In genomic region chr3:57624801-57625200, GRCh38 we compare ENCODE assay signal across 25 cellular contexts.
"Had no signal": no experiment of that assay in that cellular context is flagged by ENCODE, and none has a peak within 500 bp of the region (broad histone marks: within the 10 kb centered on the region; RNA-seq: fewer than 3 reads in every experiment).

No MANE protein-coding gene starts in this region.

- H3K27ac ChIP-seq: colonic mucosa, epithelial cell of prostate, esophagus squamous epithelium, gastrocnemius medialis, heart right ventricle, left lung, lower lobe of right lung had no signal

- H3K27me3 Mint-ChIP-seq: dendritic cell treated with granulocyte-macrophage colony-stimulating factor and Interleukin-4, amounts not matched to agents 40 ng/mL and 50 ng/mL, for 4 days; effector memory CD8-positive, alpha-beta T cell; naive B cell had no signal

- H3K9me3 Mint-ChIP-seq: dendritic cell treated with granulocyte-macrophage colony-stimulating factor and Interleukin-4, amounts not matched to agents 40 ng/mL and 50 ng/mL, for 4 days; effector memory CD8-positive, alpha-beta T cell; endodermal cell; mesothelial cell of epicardium; naive B cell had no signal

- H3K27ac Mint-ChIP-seq: dendritic cell treated with granulocyte-macrophage colony-stimulating factor and Interleukin-4, amounts not matched to agents 40 ng/mL and 50 ng/mL, for 4 days; endodermal cell; mesothelial cell of epicardium had no signal

- H3K36me3 ChIP-seq: colonic mucosa had no signal

- DNase-seq: colonic mucosa; cortex of kidney; effector CD8-positive, alpha-beta T cell; effector memory CD8-positive, alpha-beta T cell; endodermal cell; erythroblast; esophagus squamous epithelium; foreskin fibroblast; foreskin melanocyte; gastrocnemius medialis; glutamatergic neuron; head of caudate nucleus; heart right ventricle; hippocampal formation; left cardiac atrium; left lung; left ventricle myocardium superior; lower lobe of right lung; mesenchymal stem cell; mucosa of descending colon; naive B cell had no signal

- H3K4me3 ChIP-seq: colonic mucosa, esophagus squamous epithelium, gastrocnemius medialis, heart right ventricle, left lung, lower lobe of right lung, mucosa of descending colon had no signal

- H3K4me3 Mint-ChIP-seq: dendritic cell treated with granulocyte-macrophage colony-stimulating factor and Interleukin-4, amounts not matched to agents 40 ng/mL and 50 ng/mL, for 4 days; effector memory CD8-positive, alpha-beta T cell; endodermal cell; mesothelial cell of epicardium; naive B cell had no signal

- H3K4me1 Mint-ChIP-seq: endodermal cell, mesothelial cell of epicardium, naive B cell had no signal

- ATAC-seq: effector memory CD8-positive, alpha-beta T cell; esophagus mucosa; gastrocnemius medialis; heart right ventricle; left cardiac atrium; left lung; left ventricle myocardium superior; lower lobe of right lung; mucosa of descending colon had no signal

- H3K4me1 ChIP-seq: colonic mucosa, heart right ventricle, left lung, lower lobe of right lung had no signal

- H3K9me3 ChIP-seq: colonic mucosa, esophagus squamous epithelium, gastrocnemius medialis, heart right ventricle, left lung, lower lobe of right lung, mucosa of descending colon had no signal

- H3K27me3 ChIP-seq: colonic mucosa, esophagus squamous epithelium, gastrocnemius medialis, heart right ventricle, left lung had no signal
